ENCODE assay signal across 12 cellular contexts in the genomic region with DNA sequence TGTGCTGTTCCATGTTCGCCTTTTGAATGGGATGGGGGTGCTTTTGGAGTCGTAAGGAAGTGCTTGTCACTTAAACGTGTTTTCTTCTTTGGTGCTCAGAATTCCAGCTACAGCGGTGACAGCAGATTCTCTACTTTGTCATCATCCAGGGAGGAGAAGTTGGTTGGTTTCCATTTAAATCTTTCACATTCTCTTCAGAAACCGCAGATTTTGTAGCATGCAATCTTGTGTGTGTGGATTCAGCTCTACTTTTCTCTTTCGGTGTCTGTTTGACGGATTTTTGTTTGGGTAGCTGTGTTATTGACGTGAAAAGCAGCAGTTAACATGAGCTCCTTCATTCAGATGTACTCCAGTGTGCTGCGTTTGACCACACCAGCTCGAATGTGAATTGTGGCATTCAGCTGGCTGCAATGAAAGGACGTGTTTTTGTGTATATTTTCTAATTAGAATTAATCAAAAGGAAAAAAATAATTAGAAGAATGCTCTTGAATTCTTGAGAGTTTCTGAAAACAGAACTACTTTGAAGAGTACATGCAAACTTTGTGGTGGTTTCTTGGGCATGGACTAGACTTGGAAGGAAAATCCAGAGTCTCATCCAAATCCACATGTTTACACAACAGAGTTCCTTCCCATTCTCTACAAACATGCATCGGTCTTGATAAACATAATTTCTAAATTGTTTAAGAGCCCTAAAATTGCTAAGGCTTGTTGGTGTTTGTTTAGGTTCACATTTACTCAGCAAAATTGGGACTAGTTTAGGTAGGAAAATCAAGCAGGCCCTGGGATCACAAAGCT.
DNase-seq lines count a peak whose midpoint lies in the region; ATAC-seq and TF ChIP-seq lines count a peak whose summit lies in the region.
"Had no signal": no experiment of that assay in that cellular context is flagged by ENCODE, and none has a peak within 500 bp of the region (broad histone marks: within the 10 kb centered on the region; RNA-seq: fewer than 3 reads in every experiment).

No MANE protein-coding gene starts in this region.

- peak overlapping the region; percentile 0; the same call in 1 of the 2 replicates for H3K27ac ChIP-seq in C4-2B
- H3K27ac ChIP-seq in GM23338 (ENCODE audit: low read depth) = peak overlapping the region; percentile 66

- H3K79me2 ChIP-seq in GM23338 (replicated peaks; ENCODE audit: insufficient read depth) = peaks cover 87% of the 10 kb centered on the region

- H3K4me2 ChIP-seq in GM23338 = 0 out of 2 replicates have a peak overlapping the region, but pooled peaks have one; percentile 22

- DNase-seq in GM23338 (ENCODE audit: low spot score) = no peak
- no peak for DNase-seq in chondrocyte (ENCODE audit: low spot score)
- peak; percentile 10 for DNase-seq in osteocyte (ENCODE audit: extremely low spot score, unreplicated experiment)
- no peak for DNase-seq in NCI-H748 (lab: John Stamatoyannopoulos, UW; ENCODE audit: unreplicated experiment)
- no peak for DNase-seq in NCI-H1092 treated with DMSO at 0.1 percent for 48 hours (lab: John Stamatoyannopoulos, UW)
- DNase-seq in NOMO-1 (lab: John Stamatoyannopoulos, UW; ENCODE audit: unreplicated experiment in 2 of 2) = no peak
- DNase-seq: Caco-2, cortex of kidney, kidney, NCI-H446 had no signal

- H3K36me3 Mint-ChIP-seq in GM23338 (ENCODE audit: low read depth) (no peaks in the 10 kb centered on the region; the same call in 2 of the 3 replicates), chondrocyte (ENCODE audit: low read depth) (peaks cover 5% of the 10 kb centered on the region), osteocyte (ENCODE audit: unreplicated experiment) (peaks cover 5% of the 10 kb centered on the region)

- H2AFZ ChIP-seq in GM23338 = no peak overlapping the region

- H3K4me3 Mint-ChIP-seq in GM23338 (no peak overlapping the region), chondrocyte (ENCODE audit: unreplicated experiment) (no peak overlapping the region), osteocyte (ENCODE audit: unreplicated experiment) (no peak overlapping the region)

- H3K27me3 Mint-ChIP-seq in GM23338 (ENCODE audit: insufficient read depth, low read depth, poor library complexity) (no peaks in the 10 kb centered on the region), chondrocyte (ENCODE audit: low read depth) (no peaks in the 10 kb centered on the region), osteocyte (ENCODE audit: unreplicated experiment) (no peaks in the 10 kb centered on the region)

- no peak for ATAC-seq in GM23338
- ATAC-seq in GM21381 (IDR thresholded peaks at IDR 0.05; ENCODE audit: unreplicated experiment) = no peak

- no peak overlapping the region for H3K4me3 ChIP-seq in GM23338

- H3K9me2 ChIP-seq in GM23338 (ENCODE audit: insufficient read depth) = no peaks in the 10 kb centered on the region

- TF ChIP-seq CTCF in C4-2B (conservative IDR thresholded peaks at IDR 0.05) = no peak
- no peak for TF ChIP-seq CTCF in GM23338 (conservative IDR thresholded peaks at IDR 0.05; ENCODE audit: low read depth in 2 of 2)
- TF ChIP-seq CTCF in chondrocyte (IDR thresholded peaks at IDR 0.05) = no peak
- TF ChIP-seq CTCF in osteocyte (IDR thresholded peaks at IDR 0.05) = no peak

- peaks cover 69% of the 10 kb centered on the region for H3K4me1 Mint-ChIP-seq in GM23338
- peaks cover 71% of the 10 kb centered on the region for H3K4me1 Mint-ChIP-seq in chondrocyte (ENCODE audit: low read depth)
- peaks cover 77% of the 10 kb centered on the region for H3K4me1 Mint-ChIP-seq in osteocyte (ENCODE audit: unreplicated experiment)

- H4K20me1 ChIP-seq in GM23338 (replicated peaks; ENCODE audit: insufficient read depth) = peaks cover 47% of the 10 kb centered on the region; the same call in 1 of the 2 replicates

- H3K4me1 ChIP-seq in GM23338 (ENCODE audit: insufficient read depth) = peaks cover 67% of the 10 kb centered on the region

- H3K9me3 Mint-ChIP-seq in GM23338 (no peaks in the 10 kb centered on the region), chondrocyte (ENCODE audit: low read depth) (no peaks in the 10 kb centered on the region), osteocyte (ENCODE audit: unreplicated experiment) (no peaks in the 10 kb centered on the region)

- peaks cover 7% of the 10 kb centered on the region; the same call in 1 of the 2 replicates for H3F3A ChIP-seq in GM23338 (replicated peaks; ENCODE audit: low read depth)

- H3K27ac Mint-ChIP-seq in GM23338 (peak overlapping the region; percentile 78), chondrocyte (ENCODE audit: unreplicated experiment) (peak overlapping the region; percentile 45), osteocyte (ENCODE audit: unreplicated experiment) (no peak overlapping the region)

- peaks cover 6% of the 10 kb centered on the region; the same call in 1 of the 2 replicates for H3K36me3 ChIP-seq in GM23338 (ENCODE audit: insufficient read depth)

- H3K27me3 ChIP-seq in GM23338 (ENCODE audit: insufficient read depth) = no peaks in the 10 kb centered on the region

TF ChIP-seq in GM23338, 12 proteins besides CTCF, POLR2A, EP300 and RAD21:
- TF ChIP-seq POLR2AphosphoS5 (IDR thresholded peaks at IDR 0.05; ENCODE audit: low read depth) (no peak), NANOG (IDR thresholded peaks at IDR 0.05; ENCODE audit: borderline replicate concordance) (no peak), EZH2phosphoT487 (IDR thresholded peaks at IDR 0.05; ENCODE audit: unreplicated experiment) (no peak)
TF ChIP-seq in GM23338: peak in this region for 0.
